ENCODE assay signal across 2 cellular contexts in the genomic region with DNA sequence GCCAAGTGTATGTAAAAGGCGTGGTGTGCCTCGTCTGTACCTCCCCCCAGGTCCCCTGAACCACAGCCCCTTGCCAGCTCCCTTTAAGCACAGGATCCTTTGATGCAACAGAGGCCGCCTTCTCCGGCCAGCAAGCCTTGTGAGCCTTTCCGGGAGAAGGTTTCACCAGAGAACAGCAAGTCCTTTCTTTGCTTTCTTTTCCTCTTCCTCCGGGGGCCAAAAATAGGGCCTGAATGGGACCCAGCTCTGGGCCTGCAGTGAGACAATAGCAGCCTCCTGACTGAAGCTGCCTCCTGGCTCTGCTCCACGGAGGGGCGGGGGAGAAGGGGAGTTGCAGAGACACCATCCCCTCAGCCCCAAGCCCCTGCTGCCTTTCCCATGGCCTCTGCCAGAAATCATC.
TF ChIP-seq lines count a peak whose summit lies in the region.

No MANE protein-coding gene starts in this region.

TF ChIP-seq in WTC11, 78 proteins besides CTCF, POLR2A, EP300 and RAD21 (continued from another document):
- TF ChIP-seq, protein P1, sequence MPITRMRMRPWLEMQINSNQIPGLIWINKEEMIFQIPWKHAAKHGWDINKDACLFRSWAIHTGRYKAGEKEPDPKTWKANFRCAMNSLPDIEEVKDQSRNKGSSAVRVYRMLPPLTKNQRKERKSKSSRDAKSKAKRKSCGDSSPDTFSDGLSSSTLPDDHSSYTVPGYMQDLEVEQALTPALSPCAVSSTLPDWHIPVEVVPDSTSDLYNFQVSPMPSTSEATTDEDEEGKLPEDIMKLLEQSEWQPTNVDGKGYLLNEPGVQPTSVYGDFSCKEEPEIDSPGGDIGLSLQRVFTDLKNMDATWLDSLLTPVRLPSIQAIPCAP (CRISPR knock-in tag; IDR thresholded peaks at IDR 0.05) = no peak
- TF ChIP-seq, protein P2, sequence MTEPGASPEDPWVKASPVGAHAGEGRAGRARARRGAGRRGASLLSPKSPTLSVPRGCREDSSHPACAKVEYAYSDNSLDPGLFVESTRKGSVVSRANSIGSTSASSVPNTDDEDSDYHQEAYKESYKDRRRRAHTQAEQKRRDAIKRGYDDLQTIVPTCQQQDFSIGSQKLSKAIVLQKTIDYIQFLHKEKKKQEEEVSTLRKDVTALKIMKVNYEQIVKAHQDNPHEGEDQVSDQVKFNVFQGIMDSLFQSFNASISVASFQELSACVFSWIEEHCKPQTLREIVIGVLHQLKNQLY (CRISPR knock-in tag; IDR thresholded peaks at IDR 0.05) = no peak
- TF ChIP-seq, protein P3, sequence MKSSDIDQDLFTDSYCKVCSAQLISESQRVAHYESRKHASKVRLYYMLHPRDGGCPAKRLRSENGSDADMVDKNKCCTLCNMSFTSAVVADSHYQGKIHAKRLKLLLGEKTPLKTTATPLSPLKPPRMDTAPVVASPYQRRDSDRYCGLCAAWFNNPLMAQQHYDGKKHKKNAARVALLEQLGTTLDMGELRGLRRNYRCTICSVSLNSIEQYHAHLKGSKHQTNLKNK (CRISPR knock-in tag; IDR thresholded peaks at IDR 0.05) = no peak
- TF ChIP-seq CREB1 (CRISPR knock-in tag; IDR thresholded peaks at IDR 0.05) (no peak), JAZF1 (CRISPR knock-in tag; IDR thresholded peaks at IDR 0.05) (no peak)

TF ChIP-seq in SK-N-SH treated with all-trans-retinoic acid at 6 μM for 48 hours, 23 proteins besides CTCF, POLR2A, EP300 and RAD21 (continued from another document):
- TF ChIP-seq, protein P4, sequence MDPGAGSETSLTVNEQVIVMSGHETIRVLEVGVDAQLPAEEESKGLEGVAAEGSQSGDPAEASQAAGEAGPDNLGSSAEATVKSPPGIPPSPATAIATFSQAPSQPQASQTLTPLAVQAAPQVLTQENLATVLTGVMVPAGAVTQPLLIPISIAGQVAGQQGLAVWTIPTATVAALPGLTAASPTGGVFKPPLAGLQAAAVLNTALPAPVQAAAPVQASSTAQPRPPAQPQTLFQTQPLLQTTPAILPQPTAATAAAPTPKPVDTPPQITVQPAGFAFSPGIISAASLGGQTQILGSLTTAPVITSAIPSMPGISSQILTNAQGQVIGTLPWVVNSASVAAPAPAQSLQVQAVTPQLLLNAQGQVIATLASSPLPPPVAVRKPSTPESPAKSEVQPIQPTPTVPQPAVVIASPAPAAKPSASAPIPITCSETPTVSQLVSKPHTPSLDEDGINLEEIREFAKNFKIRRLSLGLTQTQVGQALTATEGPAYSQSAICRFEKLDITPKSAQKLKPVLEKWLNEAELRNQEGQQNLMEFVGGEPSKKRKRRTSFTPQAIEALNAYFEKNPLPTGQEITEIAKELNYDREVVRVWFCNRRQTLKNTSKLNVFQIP (CRISPR knock-in tag; IDR thresholded peaks at IDR 0.05; ENCODE audit: borderline replicate concordance, low read depth) = no peak
- TF ChIP-seq CSDC2 (CRISPR knock-in tag; IDR thresholded peaks at IDR 0.05) (no peak), SNAI2 (CRISPR knock-in tag; IDR thresholded peaks at IDR 0.05) (no peak), ESRRG (CRISPR knock-in tag; IDR thresholded peaks at IDR 0.05) (no peak), RARB (CRISPR knock-in tag; IDR thresholded peaks at IDR 0.05) (no peak), ZNF565 (CRISPR knock-in tag; conservative IDR thresholded peaks at IDR 0.05; ENCODE audit: low read depth) (no peak), ZNF8 (CRISPR knock-in tag; IDR thresholded peaks at IDR 0.05) (no peak)
- TF ChIP-seq, protein P5, sequence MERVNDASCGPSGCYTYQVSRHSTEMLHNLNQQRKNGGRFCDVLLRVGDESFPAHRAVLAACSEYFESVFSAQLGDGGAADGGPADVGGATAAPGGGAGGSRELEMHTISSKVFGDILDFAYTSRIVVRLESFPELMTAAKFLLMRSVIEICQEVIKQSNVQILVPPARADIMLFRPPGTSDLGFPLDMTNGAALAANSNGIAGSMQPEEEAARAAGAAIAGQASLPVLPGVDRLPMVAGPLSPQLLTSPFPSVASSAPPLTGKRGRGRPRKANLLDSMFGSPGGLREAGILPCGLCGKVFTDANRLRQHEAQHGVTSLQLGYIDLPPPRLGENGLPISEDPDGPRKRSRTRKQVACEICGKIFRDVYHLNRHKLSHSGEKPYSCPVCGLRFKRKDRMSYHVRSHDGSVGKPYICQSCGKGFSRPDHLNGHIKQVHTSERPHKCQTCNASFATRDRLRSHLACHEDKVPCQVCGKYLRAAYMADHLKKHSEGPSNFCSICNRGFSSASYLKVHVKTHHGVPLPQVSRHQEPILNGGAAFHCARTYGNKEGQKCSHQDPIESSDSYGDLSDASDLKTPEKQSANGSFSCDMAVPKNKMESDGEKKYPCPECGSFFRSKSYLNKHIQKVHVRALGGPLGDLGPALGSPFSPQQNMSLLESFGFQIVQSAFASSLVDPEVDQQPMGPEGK (CRISPR knock-in tag; IDR thresholded peaks at IDR 0.05; ENCODE audit: borderline replicate concordance) = no peak
